In genomic region chr3:72101538-72101937, GRCh38 we compare ENCODE assay signal across 11 cellular contexts.
A peak's percentile ranks its signal among the peaks of the same experiment; 100 is the strongest.
DNase-seq lines count a peak whose midpoint lies in the region; ATAC-seq and TF ChIP-seq lines count a peak whose summit lies in the region.
"Had no signal": no experiment of that assay in that cellular context is flagged by ENCODE, and none has a peak within 500 bp of the region (broad histone marks: within the 10 kb centered on the region; RNA-seq: fewer than 3 reads in every experiment).

No MANE protein-coding gene starts in this region.

- H3K4me1 ChIP-seq in HEK293 (ENCODE audit: control insufficient read depth, insufficient read depth, low read length) (peaks cover 11% of the 10 kb centered on the region; the same call in 1 of the 2 replicates), breast epithelium (peaks cover 0 to 4% of the 10 kb centered on the region in 2 donors)

- H3K27ac Mint-ChIP-seq in activated naive CD8-positive, alpha-beta T cell = no peak overlapping the region
- H3K27ac Mint-ChIP-seq in natural killer cell treated with Interleukin-12 subunit alpha and Interleukin-12 subunit beta and Interleukin-15 and Interleukin-18, amount 100 ng/mL, for 72 hours = peak overlapping the region; percentile 66 to 86

- DNase-seq in DMS79 treated with DMSO at 0.1 percent for 48 hours (lab: John Stamatoyannopoulos, UW) (peak; percentile 3), DMS79 (lab: John Stamatoyannopoulos, UW) (no peak), breast epithelium (ENCODE audit: low spot score in 2 of 2) (no peak)
- no peak for DNase-seq in natural killer cell treated with Interleukin-12 subunit alpha and Interleukin-12 subunit beta and Interleukin-15 and Interleukin-18, amount 100 ng/mL, for 72 hours (ENCODE audit: low spot score)
- DNase-seq: 8988T had no signal

- H3K9me3 Mint-ChIP-seq in activated naive CD8-positive, alpha-beta T cell (ENCODE audit: low read depth) = no peaks in the 10 kb centered on the region
- H3K9me3 Mint-ChIP-seq in natural killer cell treated with Interleukin-12 subunit alpha and Interleukin-12 subunit beta and Interleukin-15 and Interleukin-18, amount 100 ng/mL, for 72 hours = no peaks in the 10 kb centered on the region

- no peaks in the 10 kb centered on the region for H3K27me3 ChIP-seq in breast epithelium
- H3K27me3 ChIP-seq: tibial nerve had no signal

- TF ChIP-seq CTCF in HEK293 (tag by site-specific recombination; IDR thresholded peaks at IDR 0.05) (no peak), breast epithelium (IDR thresholded peaks at IDR 0.05) (no peak)

- H3K36me3 ChIP-seq in HEK293 (ENCODE audit: control insufficient read depth in 2 of 2, insufficient read depth in 1 of 2, low read length in 2 of 2) = no peaks in the 10 kb centered on the region
- H3K36me3 ChIP-seq in breast epithelium = no peaks in the 10 kb centered on the region
- H3K36me3 ChIP-seq: gastrocnemius medialis, tibial nerve had no signal

- intact Hi-C loops in breast epithelium (cut with DNase I; ENCODE audit: low total_unique reads) = no loop called here

- H3K27ac ChIP-seq in HEK293 (ENCODE audit: extremely low read depth, low read depth, low read length) (no peak overlapping the region), breast epithelium (no peak overlapping the region)
- H3K27ac ChIP-seq: gastrocnemius medialis had no signal

- H3K4me1 Mint-ChIP-seq in activated naive CD8-positive, alpha-beta T cell (ENCODE audit: low read depth) = peaks cover 26% of the 10 kb centered on the region
- peaks cover 15 to 22% of the 10 kb centered on the region in 2 donors for H3K4me1 Mint-ChIP-seq in natural killer cell treated with Interleukin-12 subunit alpha and Interleukin-12 subunit beta and Interleukin-15 and Interleukin-18, amount 100 ng/mL, for 72 hours (ENCODE audit: low read depth in 2 of 2)

- ATAC-seq in natural killer cell treated with Interleukin-12 subunit alpha and Interleukin-12 subunit beta and Interleukin-15 and Interleukin-18, amount 100 ng/mL, for 72 hours = no peak
- ATAC-seq in GM21526 (IDR thresholded peaks at IDR 0.05; ENCODE audit: low FRiP score, unreplicated experiment) (no peak), GM18517 (IDR thresholded peaks at IDR 0.05; ENCODE audit: unreplicated experiment) (no peak)

- POLR2A ChIA-PET in HEK293 (lab: Yijun Ruan, JAX) = no interaction called here

- H3K27me3 Mint-ChIP-seq in activated naive CD8-positive, alpha-beta T cell = no peaks in the 10 kb centered on the region
- H3K27me3 Mint-ChIP-seq in natural killer cell treated with Interleukin-12 subunit alpha and Interleukin-12 subunit beta and Interleukin-15 and Interleukin-18, amount 100 ng/mL, for 72 hours = peaks cover 32 to 34% of the 10 kb centered on the region in 2 donors

- TF ChIP-seq POLR2A in breast epithelium (IDR thresholded peaks at IDR 0.05) = no peak

- H3K9me3 ChIP-seq in HEK293 (ENCODE audit: control insufficient read depth, insufficient read depth, low read depth, low read length) (no peaks in the 10 kb centered on the region), breast epithelium (no peaks in the 10 kb centered on the region)
- H3K9me3 ChIP-seq: gastrocnemius medialis, tibial nerve had no signal

- CTCF ChIA-PET in HEK293 (lab: Yijun Ruan, JAX) = interaction anchor here (0.6 kb wide), 1 partner anchor 767 kb away, joined by 3 read pairs; no protein-coding TSS in a partner anchor

- H3K36me3 Mint-ChIP-seq in activated naive CD8-positive, alpha-beta T cell = no peaks in the 10 kb centered on the region
- no peaks in the 10 kb centered on the region for H3K36me3 Mint-ChIP-seq in natural killer cell treated with Interleukin-12 subunit alpha and Interleukin-12 subunit beta and Interleukin-15 and Interleukin-18, amount 100 ng/mL, for 72 hours

- H3K4me3 ChIP-seq in HEK293 (ENCODE audit: low read depth, low read length) = no peak overlapping the region
- H3K4me3 ChIP-seq in breast epithelium = no peak overlapping the region

- peak overlapping the region; percentile 84 for H3K4me3 Mint-ChIP-seq in activated naive CD8-positive, alpha-beta T cell
- H3K4me3 Mint-ChIP-seq in natural killer cell treated with Interleukin-12 subunit alpha and Interleukin-12 subunit beta and Interleukin-15 and Interleukin-18, amount 100 ng/mL, for 72 hours = peak overlapping the region; percentile 83

TF ChIP-seq in HEK293, 187 proteins besides CTCF, POLR2A, EP300 and RAD21:
- TF ChIP-seq ZNF692 (tag by site-specific recombination; IDR thresholded peaks at IDR 0.05) (0 out of 2 replicates have a peak, but pooled peaks have one; percentile 25), OSR2 (tag by site-specific recombination; IDR thresholded peaks at IDR 0.05) (peak; percentile 78), ZNF843 (tag by site-specific recombination; IDR thresholded peaks at IDR 0.05) (peak; percentile 25; the same call in 1 of the 2 replicates), IKZF3 (tag by site-specific recombination; IDR thresholded peaks at IDR 0.05) (no peak), TCF7L2 (IDR thresholded peaks at IDR 0.05; ENCODE audit: borderline replicate concordance, low read depth, low read length) (no peak), PRDM10 (tag by site-specific recombination; IDR thresholded peaks at IDR 0.05) (0 out of 2 replicates have a peak, but pooled peaks have one; percentile 25), GLIS1 (tag by site-specific recombination; IDR thresholded peaks at IDR 0.05) (peak; percentile 91), ZNF785 (tag by site-specific recombination; IDR thresholded peaks at IDR 0.05) (no peak), ZNF398 (tag by site-specific recombination; IDR thresholded peaks at IDR 0.05) (peak; percentile 57; the same call in 1 of the 2 replicates)
TF ChIP-seq in HEK293: peak in this region for 6.
